27 cellular contexts compared by ENCODE assay signal in the genomic region with DNA sequence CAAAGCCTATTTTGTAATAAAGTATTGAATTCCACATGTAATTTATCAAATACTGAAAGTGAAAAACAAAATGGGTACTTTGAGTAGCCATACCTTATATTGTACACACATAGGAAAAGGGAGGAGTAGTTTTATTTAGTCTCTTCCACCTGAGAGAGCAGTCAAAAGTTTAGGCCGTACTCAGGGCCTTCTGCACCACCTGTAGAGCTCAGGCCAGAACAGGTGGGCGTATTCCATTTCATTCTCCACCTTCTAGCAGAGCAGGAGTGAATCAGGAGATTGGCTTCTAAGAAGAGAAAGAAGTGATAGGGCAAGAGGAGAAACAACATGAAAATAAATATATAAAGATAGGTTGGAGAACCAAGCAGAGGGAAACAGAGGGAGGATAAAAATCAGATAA. TPM values are rescaled to one million over a fixed set of nuclear protein-coding genes. Genes with fewer than 3 reads are reported as not detected.
DNase-seq lines count a peak whose midpoint lies in the region; ATAC-seq, FAIRE-seq and TF ChIP-seq lines count a peak whose summit lies in the region.
"Had no signal": no experiment of that assay in that cellular context is flagged by ENCODE, and none has a peak within 500 bp of the region (broad histone marks: within the 10 kb centered on the region; RNA-seq: fewer than 3 reads in every experiment).

No MANE protein-coding gene starts in this region.

- FAIRE-seq in K562 (lab: Jason Lieb, UNC) = no peak
- FAIRE-seq: A204.1, colon, H54, HTR-8/SVneo had no signal

- H4K20me1 ChIP-seq in MM.1S (ENCODE audit: insufficient read depth, low read length) = no peaks in the 10 kb centered on the region
- H4K20me1 ChIP-seq in K562 (replicated peaks; ENCODE audit: control insufficient read depth, insufficient read depth, low read length) = no peaks in the 10 kb centered on the region

- H3K9me3 ChIP-seq in MM.1S (replicated peaks; ENCODE audit: insufficient read depth, low read length) (no peaks in the 10 kb centered on the region), K562 (replicated peaks; ENCODE audit: control insufficient read depth, insufficient read depth, low read depth, low read length) (no peaks in the 10 kb centered on the region)
- H3K9me3 ChIP-seq: Caco-2 had no signal

- no TSS peak for BruUV-seq in K562 (replicated peaks; lab: Mats Ljungman, UMichigan)

- H3K4me2 ChIP-seq in MM.1S (ENCODE audit: low read depth, low read length) (peak overlapping the region; percentile 38), K562 (ENCODE audit: insufficient read depth, low read length) (no peak overlapping the region)
- H3K4me2 ChIP-seq: KMS-11 had no signal

- no peak for DNase-seq in activated T-cell treated with anti-CD3 and anti-CD28 coated beads, Interleukin-2, amount 50 U/mL, for 24 hours
- DNase-seq in activated T-cell treated with anti-CD3 and anti-CD28 coated beads for 4 hours = no peak
- DNase-seq in MM.1S = peak; percentile 35
- DNase-seq in K562 (ENCODE audit: extremely low read depth in 1 of 4, low spot score in 3 of 4) = no peak
- DNase-seq in osteocyte (ENCODE audit: extremely low spot score, unreplicated experiment) = no peak
- no peak for DNase-seq in activated CD8-positive, alpha-beta memory T cell treated with anti-CD3 and anti-CD28 coated beads for 24 hours
- no peak for DNase-seq in stimulated activated CD4-positive, alpha-beta T cell treated with anti-CD3 and anti-CD28 coated beads, Interleukin-12 subunit alpha, Interleukin-12 subunit beta, amount 100 ng/mL, for 4 hours
- DNase-seq: activated CD4-positive, alpha-beta T cell treated with anti-CD3 and anti-CD28 coated beads, Interleukin-2, amount 10 ng/mL, durations not matched to agents 24 days and 14 days; activated effector memory CD4-positive, alpha-beta T cell treated with Interleukin-2 at 50 U/mL for 16 hours; Caco-2; DND-41; effector CD8-positive, alpha-beta T cell; foreskin fibroblast; MV-4-11; NCI-H1694; NCI-H524 treated with DMSO at 0.1 percent for 48 hours; posterior cingulate gyrus; stimulated activated CD8-positive, alpha-beta memory T cell treated with anti-CD3 and anti-CD28 coated beads, Interleukin-4, amount 100 ng/mL, for 48 hours had no signal

- no peak for TF ChIP-seq POLR2A in K562 (conservative IDR thresholded peaks at IDR 0.05)

- H3K36me3 Mint-ChIP-seq in activated T-cell treated with anti-CD3 and anti-CD28 coated beads, Interleukin-2, amount 50 U/mL, for 24 hours (ENCODE audit: low read depth) = peaks cover 94% of the 10 kb centered on the region
- H3K36me3 Mint-ChIP-seq in osteocyte (ENCODE audit: unreplicated experiment) = peaks cover 45% of the 10 kb centered on the region

- POLR2A ChIA-PET in K562 (lab: Yijun Ruan, JAX) = interaction anchor here (1.8 kb wide), 1 partner anchor 24 kb away, joined by 6 read pairs; no protein-coding TSS in a partner anchor

- no peak for TF ChIP-seq EP300 in K562 (IDR thresholded peaks at IDR 0.05; ENCODE audit: low read length)

- intact Hi-C loops in K562 (cut with micrococcal nuclease) = no loop called here

- H3K27ac ChIP-seq in MM.1S (ENCODE audit: low read length) (peak overlapping the region; percentile 58; the same call in 1 of the 2 replicates), K562 (ENCODE audit: extremely low read depth, low read depth, low read length) (no peak overlapping the region)
- H3K27ac ChIP-seq: KMS-11, RWPE1, SK-N-MC had no signal

- no peaks in the 10 kb centered on the region for H3K9me2 ChIP-seq in MM.1S (replicated peaks; ENCODE audit: insufficient read depth, low read length)

- no peaks in the 10 kb centered on the region for H3K9me1 ChIP-seq in K562 (ENCODE audit: control insufficient read depth, insufficient read depth, low read length)

- ATAC-seq in K562 (no peak), HG02870 (IDR thresholded peaks at IDR 0.05; ENCODE audit: unreplicated experiment) (no peak)

- in situ Hi-C loops in K562 (cut with MboI) = no loop called here

- no peak overlapping the region for H3K4me3 Mint-ChIP-seq in activated T-cell treated with anti-CD3 and anti-CD28 coated beads, Interleukin-2, amount 50 U/mL, for 24 hours
- no peak overlapping the region for H3K4me3 Mint-ChIP-seq in osteocyte (ENCODE audit: unreplicated experiment)
- H3K4me3 Mint-ChIP-seq: activated CD4-positive, alpha-beta T cell treated with anti-CD3 and anti-CD28 coated beads, Interleukin-2, amount 10 ng/mL, durations not matched to agents 24 days and 14 days; mesothelial cell of epicardium had no signal

- H3K79me2 ChIP-seq in MM.1S (ENCODE audit: low read length) (no peaks in the 10 kb centered on the region), K562 (ENCODE audit: control insufficient read depth, insufficient read depth, low read length) (no peaks in the 10 kb centered on the region)

- H3K27me3 ChIP-seq in MM.1S (replicated peaks; ENCODE audit: insufficient read depth, low read length) (no peaks in the 10 kb centered on the region), K562 (ENCODE audit: control insufficient read depth in 2 of 2, insufficient read depth in 2 of 2, low read length in 2 of 2) (no peaks in the 10 kb centered on the region)

- CTCF ChIA-PET in K562 (lab: Yijun Ruan, JAX; ENCODE audit: low intra/inter-chr PET ratio) = no interaction called here

- no peaks in the 10 kb centered on the region for H3K27me3 Mint-ChIP-seq in activated T-cell treated with anti-CD3 and anti-CD28 coated beads, Interleukin-2, amount 50 U/mL, for 24 hours
- no peaks in the 10 kb centered on the region for H3K27me3 Mint-ChIP-seq in osteocyte (ENCODE audit: unreplicated experiment)
- H3K27me3 Mint-ChIP-seq: activated CD4-positive, alpha-beta T cell treated with anti-CD3 and anti-CD28 coated beads, Interleukin-2, amount 10 ng/mL, durations not matched to agents 24 days and 14 days had no signal

- H3F3A ChIP-seq in MM.1S (ENCODE audit: insufficient read depth, low read length) = peaks cover 16% of the 10 kb centered on the region

- H3K9me3 Mint-ChIP-seq in activated T-cell treated with anti-CD3 and anti-CD28 coated beads, Interleukin-2, amount 50 U/mL, for 24 hours = no peaks in the 10 kb centered on the region
- H3K9me3 Mint-ChIP-seq in osteocyte (ENCODE audit: unreplicated experiment) = no peaks in the 10 kb centered on the region
- H3K9me3 Mint-ChIP-seq: activated CD4-positive, alpha-beta T cell treated with anti-CD3 and anti-CD28 coated beads, Interleukin-2, amount 10 ng/mL, durations not matched to agents 24 days and 14 days; mesothelial cell of epicardium had no signal

- peaks cover 43% of the 10 kb centered on the region for H3K4me1 ChIP-seq in MM.1S (ENCODE audit: low read length)
- peaks cover 10 to 26% of the 10 kb centered on the region in 2 experiments for H3K4me1 ChIP-seq in K562 (replicated peaks in 1 of 2; ENCODE audit: control insufficient read depth in 2 of 2, insufficient read depth in 2 of 2, low read length in 2 of 2)
- H3K4me1 ChIP-seq: Caco-2 had no signal

- no peak for TF ChIP-seq CTCF in MM.1S (IDR thresholded peaks at IDR 0.05; ENCODE audit: low read length)
- no peak for TF ChIP-seq CTCF in K562 (IDR thresholded peaks at IDR 0.05 in 2 of 3, conservative IDR thresholded peaks at IDR 0.05 in 1 of 3; ENCODE audit: insufficient read depth in 2 of 3, low read depth in 1 of 3, low read length in 3 of 3)
- no peak for TF ChIP-seq CTCF in osteocyte (IDR thresholded peaks at IDR 0.05)

- peak overlapping the region; percentile 68 for H3K27ac Mint-ChIP-seq in activated T-cell treated with anti-CD3 and anti-CD28 coated beads, Interleukin-2, amount 50 U/mL, for 24 hours
- peak overlapping the region; percentile 38 for H3K27ac Mint-ChIP-seq in osteocyte (ENCODE audit: unreplicated experiment)
- H3K27ac Mint-ChIP-seq: activated CD4-positive, alpha-beta T cell treated with anti-CD3 and anti-CD28 coated beads, Interleukin-2, amount 10 ng/mL, durations not matched to agents 24 days and 14 days; mesothelial cell of epicardium had no signal

- 68% methylated on average over 2 of the region's 2 CpGs for WGBS in K562 (ENCODE audit: insufficient coverage, low coverage, missing lambda C conversion rate)

- H3K4me3 ChIP-seq in MM.1S (ENCODE audit: low read length) (no peak overlapping the region), K562 (no peak overlapping the region)
- H3K4me3 ChIP-seq: SK-N-MC had no signal

- H2AFZ ChIP-seq in MM.1S (ENCODE audit: low read length) = peak overlapping the region; percentile 12; the same call in 1 of the 2 replicates
- no peak overlapping the region for H2AFZ ChIP-seq in K562 (ENCODE audit: low read depth, low read length)

- H3K9ac ChIP-seq in MM.1S (ENCODE audit: low read length) (peak overlapping the region; percentile 3; the same call in 1 of the 2 replicates), K562 (ENCODE audit: insufficient read depth in 1 of 2, low read depth in 2 of 2, low read length in 2 of 2) (no peak overlapping the region)
- H3K9ac ChIP-seq: KMS-11 had no signal

- TF ChIP-seq RAD21 in K562 (CRISPR knock-in tag; conservative IDR thresholded peaks at IDR 0.05 in 1 of 2, IDR thresholded peaks at IDR 0.05 in 1 of 2) = no peak

- H3K36me3 ChIP-seq in MM.1S (replicated peaks; ENCODE audit: insufficient read depth, low read length) (no peaks in the 10 kb centered on the region), K562 (ENCODE audit: control insufficient read depth, insufficient read depth, low read length) (0 out of 3 replicates have a peak, but pooled peaks cover 2% of the 10 kb centered on the region)

- peaks cover 8% of the 10 kb centered on the region for H3K4me1 Mint-ChIP-seq in activated T-cell treated with anti-CD3 and anti-CD28 coated beads, Interleukin-2, amount 50 U/mL, for 24 hours (ENCODE audit: low read depth)
- H3K4me1 Mint-ChIP-seq in osteocyte (ENCODE audit: unreplicated experiment) = peaks cover 11% of the 10 kb centered on the region

TF ChIP-seq in K562, 482 proteins besides CTCF, POLR2A, EP300 and RAD21 (continues in another document):
- peak; percentile 39 for TF ChIP-seq EGR1 (conservative IDR thresholded peaks at IDR 0.05)

RNA-seq across cellular contexts. Expression of gene TRAF5, which starts 44.0 kb away (rescaled TPM):
- total RNA-seq in K562 (2011; cell fraction: chromatin; rRNA removed; ENCODE audit: low replicate concordance) = 14.9 and 15.0 TPM in 2 replicates
- 7.1 and 7.5 TPM in 2 replicates for total RNA-seq in K562 (2011; cell fraction: nucleolus; rRNA removed)
- 11.6 and 16.0 TPM in 2 replicates for total RNA-seq in K562 (2011; cell fraction: nucleoplasm; rRNA removed)
- total RNA-seq in K562 (2014; rRNA removed) (5.1 and 5.2 TPM in 2 replicates), K562 (2014; rRNA removed; fragmentation: Illumina TruSeq; extraction: Trizol) (4.8 and 5.5 TPM in 2 replicates), K562 (2015; rRNA removed; fragmentation: Illumina TruSeq; extraction: Trizol) (8.9 and 9.3 TPM in 2 replicates), K562 (2021) (5.4 and 5.7 TPM in 2 replicates), osteocyte (44.8 and 45.2 TPM in 2 replicates)
- polyA plus RNA-seq in K562 (2011; rRNA removed) (5.3 and 5.8 TPM in 2 replicates), K562 (2014; fragmentation: Illumina TruSeq; extraction: Trizol) (5.9 and 7.4 TPM in 2 replicates), K562 (2014; fragmentation: Nextera tagmentation; extraction: Ambion mirVana) (1 to 10 TPM; 2.0 to 2.8 TPM), K562 (2014; rRNA removed) (5.9 and 6.7 TPM in 2 replicates)
- 2.0 and 3.5 TPM in 2 replicates for polyA plus RNA-seq in K562 (2011; cell fraction: cytosol; rRNA removed)
- 21.1 and 28.3 TPM in 2 replicates for polyA plus RNA-seq in K562 (2011; cell fraction: nucleus; rRNA removed)
- 5.0 and 7.9 TPM in 2 replicates for polyA plus RNA-seq in K562 (2012)
- 4.8 and 5.0 TPM in 2 replicates for polyA minus RNA-seq in K562 (2011; rRNA and poly(A)+ RNA removed)
- 2.2 and 2.5 TPM in 2 replicates for polyA minus RNA-seq in K562 (2011; cell fraction: cytosol; rRNA and poly(A)+ RNA removed)
- 5.5 and 7.7 TPM in 2 replicates for polyA minus RNA-seq in K562 (2011; cell fraction: nucleus; rRNA and poly(A)+ RNA removed)
